ENCODE assay signal across 22 cellular contexts in the genomic region with DNA sequence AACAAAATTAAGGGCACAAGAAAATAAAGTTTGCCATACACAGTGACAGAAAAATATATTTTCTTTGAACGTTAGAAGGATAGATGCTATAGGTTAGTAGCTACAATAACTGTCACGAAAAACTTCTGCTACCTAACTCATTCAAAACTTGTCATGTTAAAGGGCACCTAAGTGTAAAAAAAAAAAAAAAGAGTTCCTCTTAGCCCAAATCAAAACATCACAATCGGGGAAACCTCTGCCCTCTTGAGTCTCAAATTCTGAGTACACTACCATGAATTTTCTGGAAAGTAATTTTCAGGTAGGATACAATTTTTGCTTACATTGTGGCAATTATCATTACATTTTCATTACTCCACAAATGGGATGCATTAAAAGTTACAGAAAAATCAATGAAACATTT.
"Had no signal": no experiment of that assay in that cellular context is flagged by ENCODE, and none has a peak within 500 bp of the region (broad histone marks: within the 10 kb centered on the region; RNA-seq: fewer than 3 reads in every experiment).

No MANE protein-coding gene starts in this region.

- H3K9me3 Mint-ChIP-seq: activated CD8-positive, alpha-beta T cell treated with anti-CD3 and anti-CD28 coated beads for 36 hours; naive B cell; T-helper 1 cell treated with Interleukin-12 subunit alpha and Interleukin-12 subunit beta and Interleukin-4 antibody, amounts not matched to agents 30 μg/mL and 1 μg/mL, for 36 hours; WTC11 had no signal

- H3K27ac ChIP-seq: body of pancreas, upper lobe of left lung had no signal

- H3K27me3 ChIP-seq: body of pancreas, right atrium auricular region, upper lobe of left lung had no signal

- DNase-seq: activated CD4-positive, alpha-beta T cell treated with anti-CD3 and anti-CD28 coated beads for 4 hours; activated CD8-positive, alpha-beta T cell treated with anti-CD3 and anti-CD28 coated beads for 36 hours; activated gamma-delta T cell; activated T-cell treated with anti-CD3 and anti-CD28 coated beads, Interleukin-2, amount 50 U/mL, for 48 hours; amniotic stem cell; body of pancreas; caudate nucleus; hippocampal formation; mammary epithelial cell; naive B cell; posterior cingulate gyrus; stimulated activated CD4-positive, alpha-beta T cell treated with anti-CD3 and anti-CD28 coated beads, Interleukin-4, amount 100 ng/mL, for 24 hours; stimulated activated naive CD4-positive, alpha-beta T cell treated with Interleukin-2 at 50 U/mL for 16 hours; substantia nigra; upper lobe of left lung had no signal

- H3K4me3 ChIP-seq: body of pancreas, right atrium auricular region, skin epidermis, upper lobe of left lung had no signal

- H3K36me3 ChIP-seq: right atrium auricular region had no signal

- H3K36me3 Mint-ChIP-seq: naive B cell, WTC11 had no signal

- H3K27me3 Mint-ChIP-seq: activated CD8-positive, alpha-beta T cell treated with anti-CD3 and anti-CD28 coated beads for 36 hours; activated naive CD8-positive, alpha-beta T cell had no signal

- ATAC-seq: activated CD8-positive, alpha-beta T cell treated with anti-CD3 and anti-CD28 coated beads for 36 hours; body of pancreas; esophagus mucosa; left lobe of liver; WTC11 had no signal

- H3K4me3 Mint-ChIP-seq: activated CD8-positive, alpha-beta T cell treated with anti-CD3 and anti-CD28 coated beads for 36 hours; activated naive CD8-positive, alpha-beta T cell; naive B cell; T-helper 1 cell treated with Interleukin-12 subunit alpha and Interleukin-12 subunit beta and Interleukin-4 antibody, amounts not matched to agents 30 μg/mL and 1 μg/mL, for 36 hours; WTC11 had no signal

- H3K27ac Mint-ChIP-seq: activated CD8-positive, alpha-beta T cell treated with anti-CD3 and anti-CD28 coated beads for 36 hours; naive B cell; T-helper 1 cell treated with Interleukin-12 subunit alpha and Interleukin-12 subunit beta and Interleukin-4 antibody, amounts not matched to agents 30 μg/mL and 1 μg/mL, for 36 hours; WTC11 had no signal

- H3K9me3 ChIP-seq: body of pancreas, right atrium auricular region, upper lobe of left lung had no signal
